Comparison of ENCODE assay signal across 8 cellular contexts in genomic region chr5:151253604-151253948, GRCh38. TPM values are rescaled to one million over a fixed set of nuclear protein-coding genes. Genes with fewer than 3 reads are reported as not detected.
A peak's percentile ranks its signal among the peaks of the same experiment; 100 is the strongest.
DNase-seq lines count a peak whose midpoint lies in the region; ATAC-seq lines count a peak whose summit lies in the region.

No MANE protein-coding gene starts in this region.

- H3K9me3 ChIP-seq in HAP-1 (no peaks in the 10 kb centered on the region), right cardiac atrium (ENCODE audit: control insufficient read depth, low read length) (no peaks in the 10 kb centered on the region), skeletal muscle satellite cell (replicated peaks; ENCODE audit: low read length) (no peaks in the 10 kb centered on the region)

- CTCF ChIA-PET in activated CD4-positive, alpha-beta memory T cell treated with anti-CD3 and anti-CD28 coated beads for 36 hours (lab: Charles Lee) = interaction anchor here (1.0 to 1.5 kb wide), 3 partner anchors 10 to 63 kb away, joined by 4 to 10 read pairs (median 9); partner anchors contain the start of gene CCDC69

- DNase-seq in HAP-1 (ENCODE audit: low spot score in 2 of 2) (no peak), right cardiac atrium (no peak)
- DNase-seq in activated CD4-positive, alpha-beta memory T cell treated with anti-CD3 and anti-CD28 coated beads for 36 hours = peak; percentile 9
- no peak for DNase-seq in activated CD8-positive, alpha-beta memory T cell treated with anti-CD3 and anti-CD28 coated beads for 24 hours

- H3K4me1 Mint-ChIP-seq in activated CD4-positive, alpha-beta memory T cell treated with anti-CD3 and anti-CD28 coated beads for 36 hours (ENCODE audit: low read depth) = peaks cover 45% of the 10 kb centered on the region

- H3K9ac ChIP-seq in skeletal muscle satellite cell (ENCODE audit: low read depth, low read length) = peak overlapping the region; percentile 83

- H3K4me2 ChIP-seq in skeletal muscle satellite cell (ENCODE audit: low read length) = peak overlapping the region; percentile 94

- H3K27me3 ChIP-seq in HAP-1 (ENCODE audit: low read depth) = no peaks in the 10 kb centered on the region
- no peaks in the 10 kb centered on the region for H3K27me3 ChIP-seq in right cardiac atrium (ENCODE audit: control insufficient read depth, insufficient read depth)
- H3K27me3 ChIP-seq in skeletal muscle satellite cell (ENCODE audit: control insufficient read depth, insufficient read depth, low read length) = peaks cover 6% of the 10 kb centered on the region

- H3K27me3 Mint-ChIP-seq in activated CD4-positive, alpha-beta memory T cell treated with anti-CD3 and anti-CD28 coated beads for 36 hours = no peaks in the 10 kb centered on the region

- ATAC-seq in right cardiac atrium (no peak), HG03354 (IDR thresholded peaks at IDR 0.05; ENCODE audit: poor library complexity, severe bottlenecking, unreplicated experiment) (no peak), HG03521 (IDR thresholded peaks at IDR 0.05; ENCODE audit: unreplicated experiment) (no peak), GM19328 (IDR thresholded peaks at IDR 0.05; ENCODE audit: unreplicated experiment) (no peak)

- WGBS in right cardiac atrium = 27% methylated on average over 5 of the region's 5 CpGs

- H3K4me3 ChIP-seq in HAP-1 (peak overlapping the region; percentile 59), right cardiac atrium (ENCODE audit: low read length) (peak overlapping the region; percentile 88), skeletal muscle satellite cell (ENCODE audit: low read length) (peak overlapping the region; percentile 93)

- H3K4me1 ChIP-seq in HAP-1 (peaks cover 10% of the 10 kb centered on the region), right cardiac atrium (ENCODE audit: control insufficient read depth, insufficient read depth, low read length) (peaks cover 5% of the 10 kb centered on the region), skeletal muscle satellite cell (ENCODE audit: control insufficient read depth, insufficient read depth, low read length) (peaks cover 10% of the 10 kb centered on the region)

- POLR2A ChIA-PET in activated CD4-positive, alpha-beta memory T cell treated with anti-CD3 and anti-CD28 coated beads for 36 hours (lab: Charles Lee) = interaction anchor here (1.3 to 3.0 kb wide), 3 partner anchors 30 to 42 kb away, joined by 3 to 17 read pairs (median 4); partner anchors contain the start of gene CCDC69

- peak overlapping the region; percentile 43 for H3K27ac Mint-ChIP-seq in activated CD4-positive, alpha-beta memory T cell treated with anti-CD3 and anti-CD28 coated beads for 36 hours

- peak overlapping the region; percentile 84 for H3K4me3 Mint-ChIP-seq in activated CD4-positive, alpha-beta memory T cell treated with anti-CD3 and anti-CD28 coated beads for 36 hours

- H3K9me3 Mint-ChIP-seq in activated CD4-positive, alpha-beta memory T cell treated with anti-CD3 and anti-CD28 coated beads for 36 hours = no peaks in the 10 kb centered on the region

- no peaks in the 10 kb centered on the region for H3K36me3 ChIP-seq in HAP-1 (replicated peaks)
- no peaks in the 10 kb centered on the region for H3K36me3 ChIP-seq in skeletal muscle satellite cell (ENCODE audit: insufficient read depth, low read length)

- H3K36me3 Mint-ChIP-seq in activated CD4-positive, alpha-beta memory T cell treated with anti-CD3 and anti-CD28 coated beads for 36 hours = no peaks in the 10 kb centered on the region

- intact Hi-C loops in activated CD4-positive, alpha-beta memory T cell treated with anti-CD3 and anti-CD28 coated beads for 36 hours (cut with micrococcal nuclease) = loop anchor here (1.0 to 10.0 kb wide), 5 partner anchors 11 to 896 kb away; partner anchors contain the start of genes TCOF1 and TNIP1
- intact Hi-C loops in right cardiac atrium (cut with DNase I) = no loop called here

- peak overlapping the region; percentile 86 for H3K27ac ChIP-seq in right cardiac atrium (ENCODE audit: low read length)

- in situ Hi-C loops in HAP-1 (cut with MboI; ENCODE audit: low sequenced_read_pairs) = no loop called here

RNA-seq across cellular contexts. Expression of gene GM2A, which starts 0.6 kb away (rescaled TPM):
- total RNA-seq in activated CD4-positive, alpha-beta memory T cell treated with anti-CD3 and anti-CD28 coated beads for 36 hours = 10 to 100 TPM; 28.7 to 29.1 TPM
- 10 to 100 TPM; 30.1 to 43.4 (median 35.3) TPM for total RNA-seq in right cardiac atrium
- polyA plus RNA-seq in right cardiac atrium = 27.7 TPM
- 21.8 and 23.6 TPM in 2 replicates for total RNA-seq in skeletal muscle satellite cell (2012; rRNA removed)

RNA-seq across cellular contexts. Expression of gene CCDC69, which starts 29.7 kb away (rescaled TPM):
- total RNA-seq in activated CD4-positive, alpha-beta memory T cell treated with anti-CD3 and anti-CD28 coated beads for 36 hours = 10 to 100 TPM; 24.6 to 27.6 TPM
- 100 to 1,000 TPM; 167 to 194 (median 190) TPM for total RNA-seq in right cardiac atrium
- 244 TPM for polyA plus RNA-seq in right cardiac atrium
- 1.3 and 1.5 TPM in 2 replicates for total RNA-seq in skeletal muscle satellite cell (2012; rRNA removed)

RNA-seq across cellular contexts. Expression of gene SLC36A3, which starts 50.0 kb away (rescaled TPM):
- not detected for total RNA-seq in activated CD4-positive, alpha-beta memory T cell treated with anti-CD3 and anti-CD28 coated beads for 36 hours
- not detected for total RNA-seq in right cardiac atrium
- not detected for polyA plus RNA-seq in right cardiac atrium
- not detected in 2 replicates for total RNA-seq in skeletal muscle satellite cell (2012; rRNA removed)

Comparison
In these comparisons a context has a peak if more than half of its experiments do, and no peak if none do; other contexts are left out.
1. RNA of gene CCDC69, which starts 29.7 kb away (total RNA-seq): 167 to 194 TPM in right cardiac atrium; 24.6 to 27.6 TPM in activated CD4-positive, alpha-beta memory T cell treated with anti-CD3 and anti-CD28 coated beads for 36 hours; every median in the first group is over 4 times any median in the second.
2. Peak in every context shown above with its lines, with median percentiles within 50 percentile points of each other: H3K4me3 ChIP-seq.